In the genomic region with DNA sequence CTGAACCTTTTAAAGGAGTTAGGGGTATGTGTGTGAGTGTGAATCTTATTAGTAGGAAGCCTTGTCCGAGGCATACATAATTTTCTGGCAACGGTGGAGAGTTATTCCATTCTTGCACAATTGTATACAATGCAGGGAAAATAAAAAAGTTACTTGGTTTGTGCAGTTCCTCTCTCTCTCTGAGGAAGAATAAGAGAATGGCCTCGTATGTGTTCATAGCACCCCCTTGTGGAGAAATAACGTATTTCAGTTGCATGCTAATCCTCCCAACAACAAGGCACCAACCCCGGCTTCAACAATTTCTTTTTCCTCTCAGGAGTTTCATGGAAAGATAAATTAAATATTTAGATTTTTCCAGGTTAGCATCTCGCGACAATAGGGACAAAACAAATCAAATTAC, we compare ENCODE assay signal across 8 cellular contexts. TPM values are rescaled to one million over a fixed set of nuclear protein-coding genes. Genes with fewer than 3 reads are reported as not detected.
DNase-seq lines count a peak whose midpoint lies in the region; ATAC-seq, FAIRE-seq and TF ChIP-seq lines count a peak whose summit lies in the region.

No MANE protein-coding gene starts in this region.

- no peak overlapping the region for H3K27ac ChIP-seq in RWPE2 (ENCODE audit: poor library complexity, severe bottlenecking)
- no peak overlapping the region for H3K27ac ChIP-seq in pancreas

- intact Hi-C loops in Caco-2 (cut with micrococcal nuclease; ENCODE audit: unreplicated experiment) (loop anchor here (1.0 to 10.0 kb wide), 4 partner anchors 260 to 617 kb away; no protein-coding TSS in a partner anchor), pancreas (cut with DNase I) (loop anchor here in 1 of 3 donors (10.0 kb wide), 1 partner anchor 550 kb away; no protein-coding TSS in a partner anchor)

- H3K4me1 ChIP-seq in Caco-2 (no peaks in the 10 kb centered on the region), RWPE2 (ENCODE audit: insufficient read depth, poor library complexity, severe bottlenecking) (no peaks in the 10 kb centered on the region), pancreas (no peaks in the 10 kb centered on the region)

- no TSS peak for BruUV-seq in Caco-2 (replicated peaks; lab: Mats Ljungman, UMichigan)

- H3K4me3 ChIP-seq in Caco-2 (ENCODE audit: low read depth, low read length) (no peak overlapping the region), RWPE2 (ENCODE audit: severe bottlenecking) (no peak overlapping the region), fibroblast of pulmonary artery (replicated peaks; ENCODE audit: low read depth, low read length) (no peak overlapping the region), pancreas (no peak overlapping the region)

- no peaks in the 10 kb centered on the region for H3K4me1 Mint-ChIP-seq in Caco-2 (ENCODE audit: low read depth, unreplicated experiment)

- H3K36me3 Mint-ChIP-seq in Caco-2 (ENCODE audit: insufficient read depth, unreplicated experiment), result no peaks in the 10 kb centered on the region

- DNase-seq in Caco-2 (peak in 1 of 2 experiments; percentile 46), RWPE2 (ENCODE audit: low spot score) (no peak), fibroblast of pulmonary artery (ENCODE audit: low read depth) (peak; percentile 60), pancreas (peak in 2 of 6 donors; percentile 16 to 31)

- no peaks in the 10 kb centered on the region for H3K27me3 ChIP-seq in Caco-2 (replicated peaks; ENCODE audit: control insufficient read depth, insufficient read depth, low read length)
- H3K27me3 ChIP-seq in RWPE2 (ENCODE audit: insufficient read depth, poor library complexity, severe bottlenecking), result no peaks in the 10 kb centered on the region
- H3K27me3 ChIP-seq in pancreas, result peaks cover 0 to 5% (median 2%) of the 10 kb centered on the region in 4 donors

- 2 to 3% methylated on average over 7 of the region's 7 CpGs for WGBS in pancreas, 2 donors

- H3K4me3 Mint-ChIP-seq in Caco-2 (ENCODE audit: unreplicated experiment), result no peak overlapping the region

- H3K27me3 Mint-ChIP-seq in Caco-2 (ENCODE audit: insufficient read depth, unreplicated experiment), result no peaks in the 10 kb centered on the region

- H3K27ac Mint-ChIP-seq in Caco-2 (ENCODE audit: unreplicated experiment), result no peak overlapping the region

- TF ChIP-seq CTCF in Caco-2 (IDR thresholded peaks at IDR 0.05; ENCODE audit: insufficient read depth in 1 of 2, low read depth in 1 of 2, low read length in 1 of 2, severe bottlenecking in 1 of 2, unreplicated experiment in 1 of 2), result peak; percentile 24 to 44
- peak; percentile 54 for TF ChIP-seq CTCF in RWPE2 (IDR thresholded peaks at IDR 0.05; ENCODE audit: poor library complexity, severe bottlenecking)
- peak; percentile 56 for TF ChIP-seq CTCF in fibroblast of pulmonary artery (IDR thresholded peaks at IDR 0.05; ENCODE audit: low read length, missing control alignments)
- peak; percentile 65 to 90 (median 82) for TF ChIP-seq CTCF in pancreas (IDR thresholded peaks at IDR 0.05)

- ATAC-seq in GM18511 (IDR thresholded peaks at IDR 0.05; ENCODE audit: unreplicated experiment) (peak; percentile 89), HG03135 (IDR thresholded peaks at IDR 0.05; ENCODE audit: unreplicated experiment) (peak; percentile 63), RWPE2 (ENCODE audit: low read depth) (no peak), pancreas (peak in 3 of 4 donors; percentile 77 to 84 (median 82)), HG03469 (IDR thresholded peaks at IDR 0.05; ENCODE audit: unreplicated experiment) (no peak), HG02623 (IDR thresholded peaks at IDR 0.05; ENCODE audit: unreplicated experiment) (no peak)

- no peaks in the 10 kb centered on the region for H3K9me3 ChIP-seq in Caco-2
- no peaks in the 10 kb centered on the region for H3K9me3 ChIP-seq in RWPE2 (ENCODE audit: severe bottlenecking)
- no peaks in the 10 kb centered on the region for H3K9me3 ChIP-seq in pancreas

- POLR2A ChIA-PET in Caco-2 (lab: Charles Lee), result no interaction called here

- CTCF ChIA-PET in Caco-2 (lab: Charles Lee), result no interaction called here

- peak; percentile 98 for FAIRE-seq in pancreas (lab: Jason Lieb, UNC)

- no peaks in the 10 kb centered on the region for H3K9me3 Mint-ChIP-seq in Caco-2 (ENCODE audit: unreplicated experiment)

- no peaks in the 10 kb centered on the region for H3K36me3 ChIP-seq in Caco-2 (ENCODE audit: control insufficient read depth, insufficient read depth, low read length)
- H3K36me3 ChIP-seq in RWPE2 (ENCODE audit: low read depth), result no peaks in the 10 kb centered on the region
- no peaks in the 10 kb centered on the region for H3K36me3 ChIP-seq in pancreas

RNA-seq across cellular contexts. Expression of gene FGF13, which starts 33.7 kb away (rescaled TPM):
- 7.1 and 8.5 TPM in 2 replicates for total RNA-seq in Caco-2 (2022)
- total RNA-seq in pancreas, result 1 to 10 TPM in 2 of 6 donors, under 1 TPM in 4; 0.35 to 2.4 (median 0.79) TPM
- polyA plus RNA-seq in pancreas, result 1 to 10 TPM in 1 of 2 donors, under 1 TPM in 1; 0.49 to 1.2 TPM

Comparison
In these comparisons a context has a peak if more than half of its experiments do, and no peak if none do; other contexts are left out.
1. ATAC-seq: peak in GM18511 (single experiment), HG03135 (single experiment) and pancreas (3 of 4); none in RWPE2 (single experiment), HG03469 (single experiment) and HG02623 (single experiment).
2. Peak in every context shown above with its lines, with median percentiles within 50 percentile points of each other: CTCF ChIP-seq.